Comparison of ENCODE assay signal across 8 cellular contexts in genomic region chr11:120565436-120566155, GRCh38. TPM values are rescaled to one million over a fixed set of nuclear protein-coding genes. Genes with fewer than 3 reads are reported as not detected.
A peak's percentile ranks its signal among the peaks of the same experiment; 100 is the strongest.
DNase-seq lines count a peak whose midpoint lies in the region; ATAC-seq, FAIRE-seq and TF ChIP-seq lines count a peak whose summit lies in the region.

No MANE protein-coding gene starts in this region.

- H2BK5ac ChIP-seq in H1 (ENCODE audit: low read depth, low read length): no peak overlapping the region

- no peaks in the 10 kb centered on the region for H4K20me1 ChIP-seq in H1 (replicated peaks in 1 of 2; ENCODE audit: control insufficient read depth in 1 of 2, insufficient read depth in 2 of 2, low read length in 2 of 2)

- no peak overlapping the region for H2BK20ac ChIP-seq in H1 (ENCODE audit: low read length)

- TF ChIP-seq POLR2A in H1 (IDR thresholded peaks at IDR 0.05; ENCODE audit: control extremely low read depth in 1 of 2, low read depth in 2 of 2, low read length in 2 of 2): no peak
- no peak for TF ChIP-seq POLR2A in gastroesophageal sphincter (IDR thresholded peaks at IDR 0.05)

- H3K23me2 ChIP-seq in H1 (ENCODE audit: low read depth, low read length): peaks cover 14% of the 10 kb centered on the region; the same call in 1 of the 2 replicates

- H3K9ac ChIP-seq in H1 (replicated peaks in 1 of 4; ENCODE audit: extremely low read depth in 1 of 4, low read depth in 3 of 4, low read length in 3 of 4): no peak overlapping the region

- no peak overlapping the region for H3K23ac ChIP-seq in H1 (ENCODE audit: insufficient read length)

- H3K27ac ChIP-seq in H1 (ENCODE audit: low read depth, low read length) (no peak overlapping the region), gastroesophageal sphincter (no peak overlapping the region)

- POLR2A ChIA-PET in H1 (lab: Charles Lee; ENCODE audit: partially characterized antibody): interaction anchor here (0.8 to 2.5 kb wide), 5 partner anchors 9 to 77 kb away, joined by 3 to 8 read pairs (median 4); no protein-coding TSS in a partner anchor

- DNase-seq in Daoy (ENCODE audit: low read depth): peak; percentile 61
- peak; percentile 10 for DNase-seq in LHCN-M2 (ENCODE audit: low read depth)
- DNase-seq in H1 (ENCODE audit: low read depth in 1 of 2, low spot score in 2 of 2): no peak
- DNase-seq in ureter (ENCODE audit: low spot score): no peak
- DNase-seq in activated naive CD4-positive, alpha-beta T cell (lab: John Stamatoyannopoulos, UW): no peak

- ATAC-seq in GM21576 (IDR thresholded peaks at IDR 0.05; ENCODE audit: unreplicated experiment): no peak
- no peak for ATAC-seq in gastroesophageal sphincter

- TF ChIP-seq CTCF in H1 (IDR thresholded peaks at IDR 0.05; ENCODE audit: control extremely low read depth in 1 of 3, insufficient read depth in 1 of 3, low read depth in 1 of 3, low read length in 3 of 3) (no peak), gastroesophageal sphincter (IDR thresholded peaks at IDR 0.05) (no peak)

- CTCF ChIA-PET in H1 (lab: Charles Lee; ENCODE audit: partially characterized antibody): interaction anchor here (0.8 to 2.8 kb wide), 6 partner anchors 13 to 67 kb away, joined by 3 to 12 read pairs (median 4); no protein-coding TSS in a partner anchor

- peak overlapping the region; percentile 78 to 93 for H3K4me2 ChIP-seq in H1 (ENCODE audit: insufficient read depth in 1 of 2, low read depth in 2 of 2, low read length in 2 of 2)

- no peak overlapping the region for H2BK120ac ChIP-seq in H1 (replicated peaks; ENCODE audit: low read depth, low read length)

- H2BK15ac ChIP-seq in H1 (ENCODE audit: low read length): no peak overlapping the region

- TF ChIP-seq EP300 in H1 (IDR thresholded peaks at IDR 0.05; ENCODE audit: borderline replicate concordance in 1 of 2, low read depth in 2 of 2, low read length in 2 of 2) (no peak), gastroesophageal sphincter (IDR thresholded peaks at IDR 0.05) (no peak)

- H2AK5ac ChIP-seq in H1 (ENCODE audit: low read depth, low read length): no peak overlapping the region

- no peak overlapping the region for H3K14ac ChIP-seq in H1 (ENCODE audit: insufficient read length)

- no peak overlapping the region for H3K56ac ChIP-seq in H1 (replicated peaks; ENCODE audit: insufficient read length, low read depth, low read length)

- H3K79me2 ChIP-seq in H1 (ENCODE audit: control insufficient read depth in 1 of 2, insufficient read depth in 2 of 2, low read length in 2 of 2): no peaks in the 10 kb centered on the region

- H3K4me3 ChIP-seq in H1 (ENCODE audit: extremely low read depth in 1 of 4, insufficient read depth in 2 of 4, low read depth in 3 of 4, low read length in 4 of 4) (peak overlapping the region in 2 of 4 experiments; percentile 48 to 66; a peak in 3 of 8 replicates), neuron (ENCODE audit: low read length) (peak overlapping the region; percentile 56), gastroesophageal sphincter (no peak overlapping the region)

- FAIRE-seq in H1 (lab: Jason Lieb, UNC): peak; percentile 70

- no peak overlapping the region for H2AFZ ChIP-seq in H1 (ENCODE audit: low read length)
- H2AFZ ChIP-seq in neuron (ENCODE audit: low read depth, low read length): peak overlapping the region; percentile 52

- no peak overlapping the region for H3K18ac ChIP-seq in H1 (ENCODE audit: extremely low read depth, low read length)

- H3K4ac ChIP-seq in H1 (replicated peaks; ENCODE audit: insufficient read length, low read depth, low read length): no peak overlapping the region

- no peaks in the 10 kb centered on the region for H3K36me3 ChIP-seq in H1 (ENCODE audit: control insufficient read depth in 2 of 4, insufficient read depth in 4 of 4, low read length in 3 of 4)
- H3K36me3 ChIP-seq in neuron (ENCODE audit: insufficient read depth, low read length): no peaks in the 10 kb centered on the region
- no peaks in the 10 kb centered on the region for H3K36me3 ChIP-seq in gastroesophageal sphincter

- no peak overlapping the region for H2BK12ac ChIP-seq in H1 (ENCODE audit: low read depth, low read length)

- whole genome bisulfite sequencing in H1 (ENCODE audit: extremely low coverage in 1 of 2, insufficient coverage in 1 of 2, insufficient read length in 1 of 2, insufficient replicate concordance in 2 of 2, low coverage in 1 of 2, low lambda C conversion rate in 2 of 2, missing lambda C conversion rate in 1 of 2), 2 experiments: 76% methylated on average over 15 of the region's 15 CpGs; no CpG with 5 or more reads in 1 of the 2 experiments
- 82 to 97% methylated on average over 8 to 12 of the region's 15 CpGs for WGBS in gastroesophageal sphincter (ENCODE audit: low coverage in 1 of 2), 2 donors

- H4K5ac ChIP-seq in H1 (ENCODE audit: insufficient read length, low read depth, low read length): no peak overlapping the region

- H4K91ac ChIP-seq in H1 (replicated peaks; ENCODE audit: insufficient read length, low read length): no peak overlapping the region

- H3K9me3 ChIP-seq in H1 (ENCODE audit: insufficient read depth in 2 of 2, low read depth in 1 of 2, low read length in 1 of 2) (no peaks in the 10 kb centered on the region), neuron (ENCODE audit: low read length) (no peaks in the 10 kb centered on the region), gastroesophageal sphincter (no peaks in the 10 kb centered on the region)

- H3K27me3 ChIP-seq in H1 (replicated peaks in 1 of 4; ENCODE audit: control insufficient read depth in 3 of 4, extremely low read depth in 1 of 4, insufficient read depth in 3 of 4, low read length in 3 of 4) (peaks cover 0 to 38% (median 27%) of the 10 kb centered on the region in 4 experiments; a peak in 6 of 7 replicates), neuron (ENCODE audit: insufficient read depth, low read length) (no peaks in the 10 kb centered on the region), gastroesophageal sphincter (peaks cover 68% of the 10 kb centered on the region)

- no peak overlapping the region for H4K8ac ChIP-seq in H1 (ENCODE audit: extremely low read depth, insufficient read depth, low read length)

- TF ChIP-seq RAD21 in H1 (IDR thresholded peaks at IDR 0.05 in 1 of 2, conservative IDR thresholded peaks at IDR 0.05 in 1 of 2; ENCODE audit: low read depth in 2 of 2, low read length in 2 of 2): no peak

- no peaks in the 10 kb centered on the region for H3K79me1 ChIP-seq in H1 (ENCODE audit: low read depth, low read length)

- peaks cover 10 to 29% (median 13%) of the 10 kb centered on the region in 4 experiments for H3K4me1 ChIP-seq in H1 (replicated peaks in 1 of 4; ENCODE audit: control insufficient read depth in 3 of 4, insufficient read depth in 4 of 4, low read length in 3 of 4)
- peaks cover 30% of the 10 kb centered on the region for H3K4me1 ChIP-seq in neuron (ENCODE audit: insufficient read depth, low read length)
- H3K4me1 ChIP-seq in gastroesophageal sphincter: peaks cover 0 to 26% (median 15%) of the 10 kb centered on the region in 3 donors

TF ChIP-seq in H1, 55 proteins besides CTCF, POLR2A, EP300 and RAD21 (continues in another document):
- TF ChIP-seq SIX5 (IDR thresholded peaks at IDR 0.05; ENCODE audit: low read depth, low read length) (no peak), RFX5 (IDR thresholded peaks at IDR 0.05; ENCODE audit: borderline replicate concordance, low read depth, low read length) (no peak), KDM5A (IDR thresholded peaks at IDR 0.05; ENCODE audit: low read length) (no peak)

RNA-seq across cellular contexts. Expression of gene GRIK4, which starts 54.0 kb away (rescaled TPM):
- 0.11 and 0.12 TPM in 2 replicates for total RNA-seq in Daoy (2014; rRNA removed; shearing (Covaris generic))
- 0.06 and 0.13 TPM in 2 replicates for total RNA-seq in LHCN-M2 (2014; rRNA removed)
- 0.09 TPM for polyA plus RNA-seq in LHCN-M2 (2012)
- total RNA-seq in H1 (2021; fragmentation: NEBNext Ultra II Directional; extraction: Animal tissue kit (Norgen Biotek cat#: 25700)): 2.4 and 2.9 TPM in 2 replicates
- 1.2 and 2.2 TPM in 2 replicates for polyA plus RNA-seq in H1 (2011; rRNA removed)
- polyA plus RNA-seq in H1 (2011; cell fraction: cytosol; rRNA removed): 1.1 TPM
- polyA plus RNA-seq in H1 (2011; cell fraction: nucleus; rRNA removed): 3.3 TPM
- polyA plus RNA-seq in H1 (2012, experiment 1 of 2): 1.5 to 1.8 TPM (median 1.6 TPM) in 4 replicates
- polyA plus RNA-seq in H1 (2012, experiment 2 of 2): 0.89 TPM
- 2.0 TPM for polyA plus RNA-seq in H1 (2013, experiment 1 of 2)
- 2.2 TPM for polyA plus RNA-seq in H1 (2013, experiment 2 of 2)
- 2.3 and 4.4 TPM in 2 replicates for polyA minus RNA-seq in H1 (2011; rRNA and poly(A)+ RNA removed)
- polyA minus RNA-seq in H1 (2011; cell fraction: cytosol; rRNA and poly(A)+ RNA removed): 2.8 TPM
- 4.5 TPM for polyA minus RNA-seq in H1 (2011; cell fraction: nucleus; rRNA and poly(A)+ RNA removed)
- under 1 TPM; under 0.01 to 0.69 (median 0.25) TPM for total RNA-seq in gastroesophageal sphincter
- total RNA-seq in ureter: 0.21 TPM

Comparison
In these comparisons a context has a peak if more than half of its experiments do, and no peak if none do; other contexts are left out.
1. DNase-seq: peak in Daoy (single experiment) and LHCN-M2 (single experiment); none in H1 (0 of 2), ureter (single experiment) and activated naive CD4-positive, alpha-beta T cell (0 of 4).